In genomic region chr12:91778938-91779400, GRCh38 we compare ENCODE assay signal across 9 cellular contexts.
DNase-seq lines count a peak whose midpoint lies in the region; ATAC-seq and TF ChIP-seq lines count a peak whose summit lies in the region.
"Had no signal": no experiment of that assay in that cellular context is flagged by ENCODE, and none has a peak within 500 bp of the region (broad histone marks: within the 10 kb centered on the region; RNA-seq: fewer than 3 reads in every experiment).

No MANE protein-coding gene starts in this region.

- H3K9me3 ChIP-seq in BE2C = no peaks in the 10 kb centered on the region

- no peaks in the 10 kb centered on the region for H3K27me3 Mint-ChIP-seq in activated T-cell treated with anti-CD3 and anti-CD28 coated beads, Interleukin-2, amount 50 U/mL, for 72 hours (ENCODE audit: low read depth)

- no peaks in the 10 kb centered on the region for H3K27me3 ChIP-seq in BE2C

- no peak for TF ChIP-seq CTCF in GM13977 (IDR thresholded peaks at IDR 0.05; ENCODE audit: extremely low read depth, insufficient read depth, missing control alignments)
- TF ChIP-seq CTCF in BE2C (IDR thresholded peaks at IDR 0.05; ENCODE audit: low read depth, low read length) = no peak

- peak; percentile 93 for ATAC-seq in HG02588 (IDR thresholded peaks at IDR 0.05; ENCODE audit: unreplicated experiment)
- peak; percentile 96 to 98 for ATAC-seq in activated T-cell treated with anti-CD3 and anti-CD28 coated beads, Interleukin-2, amount 50 U/mL, for 72 hours (replicated peaks in 1 of 2)

- H3K9me3 Mint-ChIP-seq in activated T-cell treated with anti-CD3 and anti-CD28 coated beads, Interleukin-2, amount 50 U/mL, for 72 hours = no peaks in the 10 kb centered on the region

- H3K4me1 Mint-ChIP-seq in activated T-cell treated with anti-CD3 and anti-CD28 coated beads, Interleukin-2, amount 50 U/mL, for 72 hours (ENCODE audit: low read depth) = peaks cover 49% of the 10 kb centered on the region

- peak overlapping the region; percentile 71 to 90 for H3K4me3 Mint-ChIP-seq in activated T-cell treated with anti-CD3 and anti-CD28 coated beads, Interleukin-2, amount 50 U/mL, for 72 hours

- no peaks in the 10 kb centered on the region for H3K36me3 Mint-ChIP-seq in activated T-cell treated with anti-CD3 and anti-CD28 coated beads, Interleukin-2, amount 50 U/mL, for 72 hours (ENCODE audit: insufficient read depth in 2 of 2)
- H3K36me3 Mint-ChIP-seq: brain had no signal

- in situ Hi-C loops in GM13977 (cut with MboI; ENCODE audit: low pct_unique_long_range_greater_than_20kb, low sequenced_read_pairs, unreplicated experiment) = no loop called here

- peaks cover 9% of the 10 kb centered on the region; the same call in 1 of the 2 replicates for H3K4me1 ChIP-seq in BE2C

- H3K27ac Mint-ChIP-seq in activated T-cell treated with anti-CD3 and anti-CD28 coated beads, Interleukin-2, amount 50 U/mL, for 72 hours = peak overlapping the region; percentile 77

- DNase-seq in GM13977 (ENCODE audit: low spot score) = peak; percentile 59
- peak; percentile 10 for DNase-seq in NCI-H69 (lab: John Stamatoyannopoulos, UW)
- DNase-seq in activated T-cell treated with anti-CD3 and anti-CD28 coated beads, Interleukin-2, amount 50 U/mL, for 72 hours = peak; percentile 53 to 58
- peak; percentile 80 for DNase-seq in glomerular visceral epithelial cell (ENCODE audit: extremely low spot score)
- peak; percentile 8 to 21 for DNase-seq in stimulated activated CD4-positive, alpha-beta T cell treated with anti-CD3 and anti-CD28 coated beads, Interleukin-15, amount 100 ng/mL, for 48 hours (ENCODE audit: low read depth in 2 of 2)
- DNase-seq in BE2C = no peak
- DNase-seq in posterior cingulate gyrus = no peak

- intact Hi-C loops in posterior cingulate gyrus (cut with DNase I) = no loop called here

- H3K4me3 ChIP-seq in BE2C (ENCODE audit: low read depth, low read length) = no peak overlapping the region

- H3K36me3 ChIP-seq in BE2C = no peaks in the 10 kb centered on the region

Comparison
In these comparisons a context has a peak if more than half of its experiments do, and no peak if none do; other contexts are left out.
1. DNase-seq: peak in GM13977 (single experiment), NCI-H69 (single experiment), activated T-cell treated with anti-CD3 and anti-CD28 coated beads, Interleukin-2, amount 50 U/mL, for 72 hours (2 of 2), glomerular visceral epithelial cell (single experiment) and stimulated activated CD4-positive, alpha-beta T cell treated with anti-CD3 and anti-CD28 coated beads, Interleukin-15, amount 100 ng/mL, for 48 hours (2 of 2); none in BE2C (single experiment) and posterior cingulate gyrus (0 of 10).